ENCODE assay signal across 8 cellular contexts in genomic region chr12:90102957-90103652, GRCh38.
DNase-seq lines count a peak whose midpoint lies in the region; ATAC-seq, FAIRE-seq and TF ChIP-seq lines count a peak whose summit lies in the region.

No MANE protein-coding gene starts in this region.

- TF ChIP-seq EP300 in H1 (IDR thresholded peaks at IDR 0.05; ENCODE audit: borderline replicate concordance in 1 of 2, low read depth in 2 of 2, low read length in 2 of 2): no peak

- no peak overlapping the region for H2BK20ac ChIP-seq in H1 (ENCODE audit: low read length)

- no peak overlapping the region for H3K23ac ChIP-seq in H1 (ENCODE audit: insufficient read length)

- no peak overlapping the region for H2BK12ac ChIP-seq in H1 (ENCODE audit: low read depth, low read length)

- H3K79me2 ChIP-seq in H1 (ENCODE audit: control insufficient read depth in 1 of 2, insufficient read depth in 2 of 2, low read length in 2 of 2): no peaks in the 10 kb centered on the region

- no peak overlapping the region for H3K4me2 ChIP-seq in H1 (ENCODE audit: insufficient read depth in 1 of 2, low read depth in 2 of 2, low read length in 2 of 2)

- H2BK15ac ChIP-seq in H1 (ENCODE audit: low read length): no peak overlapping the region

- 83% methylated on average over 3 of the region's 3 CpGs; no CpG with 5 or more reads in 1 of the 2 experiments for WGBS in H1 (ENCODE audit: extremely low coverage in 1 of 2, insufficient coverage in 1 of 2, insufficient read length in 1 of 2, insufficient replicate concordance in 2 of 2, low coverage in 1 of 2, low lambda C conversion rate in 2 of 2, missing lambda C conversion rate in 1 of 2), 2 experiments

- no peak overlapping the region for H3K27ac ChIP-seq in H1 (ENCODE audit: low read depth, low read length)

- TF ChIP-seq POLR2A in H1 (IDR thresholded peaks at IDR 0.05; ENCODE audit: control extremely low read depth in 1 of 2, low read depth in 2 of 2, low read length in 2 of 2): no peak

- TF ChIP-seq CTCF in H1 (IDR thresholded peaks at IDR 0.05; ENCODE audit: control extremely low read depth in 1 of 3, insufficient read depth in 1 of 3, low read depth in 1 of 3, low read length in 3 of 3) (peak in 2 of 3 experiments; percentile 36 to 65; a peak in 2 of 4 replicates), osteocyte (IDR thresholded peaks at IDR 0.05) (peak; percentile 71)

- H3K9me3 Mint-ChIP-seq in osteocyte (ENCODE audit: unreplicated experiment): no peaks in the 10 kb centered on the region

- H3K9ac ChIP-seq in H1 (replicated peaks in 1 of 4; ENCODE audit: extremely low read depth in 1 of 4, low read depth in 3 of 4, low read length in 3 of 4): no peak overlapping the region

- no peak overlapping the region for H2AK5ac ChIP-seq in H1 (ENCODE audit: low read depth, low read length)

- H4K20me1 ChIP-seq in H1 (replicated peaks in 1 of 2; ENCODE audit: control insufficient read depth in 1 of 2, insufficient read depth in 2 of 2, low read length in 2 of 2): no peaks in the 10 kb centered on the region

- no peak overlapping the region for H4K91ac ChIP-seq in H1 (replicated peaks; ENCODE audit: insufficient read length, low read length)

- no peaks in the 10 kb centered on the region for H3K27me3 Mint-ChIP-seq in osteocyte (ENCODE audit: unreplicated experiment)

- no peak overlapping the region for H3K27ac Mint-ChIP-seq in osteocyte (ENCODE audit: unreplicated experiment)

- H3K14ac ChIP-seq in H1 (ENCODE audit: insufficient read length): no peak overlapping the region

- no peak overlapping the region for H4K8ac ChIP-seq in H1 (ENCODE audit: extremely low read depth, insufficient read depth, low read length)

- no peak overlapping the region for H2BK120ac ChIP-seq in H1 (replicated peaks; ENCODE audit: low read depth, low read length)

- ATAC-seq in GM19397 (IDR thresholded peaks at IDR 0.05; ENCODE audit: unreplicated experiment): peak; percentile 81
- peak; percentile 83 for ATAC-seq in HG03520 (IDR thresholded peaks at IDR 0.05; ENCODE audit: unreplicated experiment)

- H3K23me2 ChIP-seq in H1 (ENCODE audit: low read depth, low read length): no peaks in the 10 kb centered on the region; the same call in 1 of the 2 replicates

- no peak overlapping the region for H2AFZ ChIP-seq in H1 (ENCODE audit: low read length)

- no peak overlapping the region for H2BK5ac ChIP-seq in H1 (ENCODE audit: low read depth, low read length)

- no peaks in the 10 kb centered on the region for H3K36me3 ChIP-seq in H1 (ENCODE audit: control insufficient read depth in 2 of 4, insufficient read depth in 4 of 4, low read length in 3 of 4)

- H3K4ac ChIP-seq in H1 (replicated peaks; ENCODE audit: insufficient read length, low read depth, low read length): no peak overlapping the region

- DNase-seq in NCI-H146 (lab: John Stamatoyannopoulos, UW) (peak; percentile 0), NCI-H146 treated with DMSO at 0.1 percent for 48 hours (lab: John Stamatoyannopoulos, UW; ENCODE audit: unreplicated experiment) (no peak), SHP77 treated with DMSO at 0.1 percent for 48 hours (lab: John Stamatoyannopoulos, UW) (peak; percentile 8), H1 (ENCODE audit: low read depth in 1 of 2, low spot score in 2 of 2) (no peak), osteocyte (ENCODE audit: extremely low spot score, unreplicated experiment) (no peak), activated gamma-delta T cell (lab: John Stamatoyannopoulos, UW) (no peak)

- CTCF ChIA-PET in H1 (lab: Charles Lee; ENCODE audit: partially characterized antibody): interaction anchor here (0.5 to 3.5 kb wide), 17 partner anchors 12 to 459 kb away, joined by 3 to 12 read pairs (median 4); no protein-coding TSS in a partner anchor

- H3K79me1 ChIP-seq in H1 (ENCODE audit: low read depth, low read length): no peaks in the 10 kb centered on the region

- H3K9me3 ChIP-seq in H1 (ENCODE audit: insufficient read depth in 2 of 2, low read depth in 1 of 2, low read length in 1 of 2): no peaks in the 10 kb centered on the region

- peaks cover 18% of the 10 kb centered on the region for H3K4me1 Mint-ChIP-seq in osteocyte (ENCODE audit: unreplicated experiment)

- H4K5ac ChIP-seq in H1 (ENCODE audit: insufficient read length, low read depth, low read length): no peak overlapping the region

- no peaks in the 10 kb centered on the region for H3K4me1 ChIP-seq in H1 (replicated peaks in 1 of 4; ENCODE audit: control insufficient read depth in 3 of 4, insufficient read depth in 4 of 4, low read length in 3 of 4)

- no peaks in the 10 kb centered on the region for H3K36me3 Mint-ChIP-seq in osteocyte (ENCODE audit: unreplicated experiment)

- H3K18ac ChIP-seq in H1 (ENCODE audit: extremely low read depth, low read length): no peak overlapping the region

- FAIRE-seq in H1 (lab: Jason Lieb, UNC): peak; percentile 50

- H3K56ac ChIP-seq in H1 (replicated peaks; ENCODE audit: insufficient read length, low read depth, low read length): no peak overlapping the region

- H3K4me3 ChIP-seq in H1 (ENCODE audit: extremely low read depth in 1 of 4, insufficient read depth in 2 of 4, low read depth in 3 of 4, low read length in 4 of 4): no peak overlapping the region

- H3K27me3 ChIP-seq in H1 (replicated peaks in 1 of 4; ENCODE audit: control insufficient read depth in 3 of 4, extremely low read depth in 1 of 4, insufficient read depth in 3 of 4, low read length in 3 of 4): no peaks in the 10 kb centered on the region

- POLR2A ChIA-PET in H1 (lab: Charles Lee; ENCODE audit: partially characterized antibody): no interaction called here

- peak; percentile 56 to 58 for TF ChIP-seq RAD21 in H1 (IDR thresholded peaks at IDR 0.05 in 1 of 2, conservative IDR thresholded peaks at IDR 0.05 in 1 of 2; ENCODE audit: low read depth in 2 of 2, low read length in 2 of 2)

- no peak overlapping the region for H3K4me3 Mint-ChIP-seq in osteocyte (ENCODE audit: unreplicated experiment)

TF ChIP-seq in H1, 55 proteins besides CTCF, POLR2A, EP300 and RAD21 (continues in another document):
- TF ChIP-seq GABPA (IDR thresholded peaks at IDR 0.05; ENCODE audit: borderline replicate concordance, insufficient read depth, low read length): no peak
- TF ChIP-seq SIN3A (conservative IDR thresholded peaks at IDR 0.05 in 1 of 2, IDR thresholded peaks at IDR 0.05 in 1 of 2; ENCODE audit: low read depth in 1 of 2, low read length in 2 of 2): no peak
- TF ChIP-seq CHD2 (IDR thresholded peaks at IDR 0.05; ENCODE audit: low read length): no peak
- no peak for TF ChIP-seq NANOG (IDR thresholded peaks at IDR 0.05; ENCODE audit: insufficient read depth, low read depth, low read length, poor library complexity, severe bottlenecking)
- no peak for TF ChIP-seq MAX (IDR thresholded peaks at IDR 0.05)
- no peak for TF ChIP-seq SIX5 (IDR thresholded peaks at IDR 0.05; ENCODE audit: low read depth, low read length)
- TF ChIP-seq KDM1A (IDR thresholded peaks at IDR 0.05; ENCODE audit: borderline replicate concordance, low read length): no peak
- TF ChIP-seq RXRA (IDR thresholded peaks at IDR 0.05; ENCODE audit: insufficient read depth, low read depth, low read length): no peak
- TF ChIP-seq RNF2 (IDR thresholded peaks at IDR 0.05; ENCODE audit: borderline replicate concordance, low read depth, low read length, missing control alignments, poor library complexity, severe bottlenecking): no peak
- TF ChIP-seq TAF1 (IDR thresholded peaks at IDR 0.05; ENCODE audit: low read depth, low read length): no peak

Comparison
In these comparisons a context has a peak if more than half of its experiments do, and no peak if none do; other contexts are left out.
1. DNase-seq: peak in NCI-H146 (single experiment) and SHP77 treated with DMSO at 0.1 percent for 48 hours (single experiment); none in NCI-H146 treated with DMSO at 0.1 percent for 48 hours (single experiment), H1 (0 of 2), osteocyte (single experiment) and activated gamma-delta T cell (single experiment).